8 cellular contexts compared by ENCODE assay signal in genomic region chr11:925496-926301, GRCh38. TPM values are rescaled to one million over a fixed set of nuclear protein-coding genes. Genes with fewer than 3 reads are reported as not detected.
A peak's percentile ranks its signal among the peaks of the same experiment; 100 is the strongest.
DNase-seq lines count a peak whose midpoint lies in the region; ATAC-seq, FAIRE-seq and TF ChIP-seq lines count a peak whose summit lies in the region.

Gene AP2A2 (plus strand): TSS chr11:925870. CDS start chr11:926022, 152 bp downstream.

- H3K4me3 ChIP-seq in HUES64 (ENCODE audit: low read length), result peak within 1 kb of the TSS; percentile 69
- H3K4me3 ChIP-seq in fibroblast of mammary gland (ENCODE audit: control insufficient read depth, low read depth, low read length), result peak within 1 kb of the TSS; percentile 64

- H3K27ac Mint-ChIP-seq in natural killer cell, result peak within 1 kb of the TSS; percentile 80 to 83

- ATAC-seq in GM21390 (IDR thresholded peaks at IDR 0.05; ENCODE audit: unreplicated experiment) (peak; percentile 65), natural killer cell (peak; percentile 85 to 94 (median 87))

- H3K36me3 ChIP-seq in HUES64 (ENCODE audit: insufficient read depth, low read length), result peaks cover 20% of the 10 kb centered on the region

- H3K4me1 Mint-ChIP-seq in natural killer cell, result peaks cover 31 to 33% of the 10 kb centered on the region in 2 donors

- DNase-seq in D721Med (ENCODE audit: insufficient read length, low spot score) (peak; percentile 37), RPMI7951 (ENCODE audit: low read depth) (peak; percentile 83), fibroblast of mammary gland (ENCODE audit: low read depth) (peak; percentile 80), natural killer cell (peak; percentile 95)
- DNase-seq in activated T-helper 1 cell treated with anti-CD3 and anti-CD28 coated beads, Interleukin-2, amount 50 U/mL, for 16 hours (ENCODE audit: low read depth in 1 of 2, low spot score in 1 of 2), result peak; percentile 82 to 91
- peak; percentile 82 to 93 (median 86) for DNase-seq in stimulated activated naive CD4-positive, alpha-beta T cell (lab: John Stamatoyannopoulos, UW)

- no peaks in the 10 kb centered on the region for H3K9me3 Mint-ChIP-seq in natural killer cell

- intact Hi-C loops in natural killer cell (cut with micrococcal nuclease), result no loop called here

- no peaks in the 10 kb centered on the region for H3K9me3 ChIP-seq in HUES64 (ENCODE audit: insufficient read depth, low read depth, low read length)

- peaks cover 4% of the 10 kb centered on the region; the same call in 1 of the 2 replicates for H3K4me1 ChIP-seq in HUES64 (ENCODE audit: insufficient read depth, low read length)

- peak within 1 kb of the TSS; percentile 85 for H3K4me3 Mint-ChIP-seq in natural killer cell

- H3K9ac ChIP-seq in HUES64 (ENCODE audit: low read depth, low read length), result peak within 1 kb of the TSS; percentile 82

- peak within 1 kb of the TSS; percentile 83; the same call in 1 of the 2 replicates for H3K27ac ChIP-seq in HUES64 (ENCODE audit: low read depth, low read length)

- H3K36me3 Mint-ChIP-seq in natural killer cell, result no peaks in the 10 kb centered on the region

- WGBS in HUES64, result 6% methylated on average over 124 of the region's 124 CpGs

- no peaks in the 10 kb centered on the region for H3K27me3 ChIP-seq in HUES64 (ENCODE audit: insufficient read depth, low read length)

- no peaks in the 10 kb centered on the region for H3K27me3 Mint-ChIP-seq in natural killer cell (ENCODE audit: low read depth in 2 of 2)

- no peak for FAIRE-seq in D721Med (lab: Jason Lieb, UNC)

- TF ChIP-seq CTCF in D721Med (IDR thresholded peaks at IDR 0.05; ENCODE audit: insufficient read depth, missing control alignments) (peak; percentile 59), fibroblast of mammary gland (conservative IDR thresholded peaks at IDR 0.05; ENCODE audit: control insufficient read depth, insufficient read depth, low read depth, low read length) (no peak), natural killer cell (IDR thresholded peaks at IDR 0.05) (peak; percentile 72)

RNA-seq across cellular contexts. Expression of gene AP2A2, which starts in this region (rescaled TPM):
- 49.3 TPM for polyA plus RNA-seq in HUES64 (2013, experiment 1 of 2)
- 47.2 TPM for polyA plus RNA-seq in HUES64 (2013, experiment 2 of 2)
- 28.4 and 31.9 TPM in 2 replicates for total RNA-seq in RPMI7951 (2014; rRNA removed; shearing (Covaris generic))
- 100 to 1,000 TPM in 1 of 3 donors, 10 to 100 TPM in 2; 57.2 to 120 (median 82.9) TPM for total RNA-seq in natural killer cell

Comparison
In these comparisons a context has a peak if more than half of its experiments do, and no peak if none do; other contexts are left out.
1. Peak in every context shown above with its lines: DNase-seq, ATAC-seq, H3K4me3 ChIP-seq and H3K27ac ChIP-seq.
2. DNase-seq: peak in every context shown above with its lines; median percentile 95 in natural killer cell; 86 in activated T-helper 1 cell treated with anti-CD3 and anti-CD28 coated beads, Interleukin-2, amount 50 U/mL, for 16 hours; 86 in stimulated activated naive CD4-positive, alpha-beta T cell; 83 in RPMI7951; 80 in fibroblast of mammary gland; 37 in D721Med.